In genomic region chr1:40339420-40340323, GRCh38 we compare ENCODE assay signal across 9 cellular contexts. TPM values are rescaled to one million over a fixed set of nuclear protein-coding genes. Genes with fewer than 3 reads are reported as not detected.
DNase-seq lines count a peak whose midpoint lies in the region; ATAC-seq, FAIRE-seq and TF ChIP-seq lines count a peak whose summit lies in the region.
"Had no signal": no experiment of that assay in that cellular context is flagged by ENCODE, and none has a peak within 500 bp of the region (broad histone marks: within the 10 kb centered on the region; RNA-seq: fewer than 3 reads in every experiment).

No MANE protein-coding gene starts in this region.

- peak overlapping the region; percentile 16 for H3K27ac Mint-ChIP-seq in activated T-helper 17 cell treated with anti-CD3 and anti-CD28 coated beads, Interleukin-2, amount 50 U/mL, for 72 hours

- no peaks in the 10 kb centered on the region for H3K27me3 ChIP-seq in right atrium auricular region
- no peaks in the 10 kb centered on the region for H3K27me3 ChIP-seq in upper lobe of left lung
- H3K27me3 ChIP-seq: ascending aorta had no signal

- TF ChIP-seq CTCF in right atrium auricular region (IDR thresholded peaks at IDR 0.05) (no peak), upper lobe of left lung (IDR thresholded peaks at IDR 0.05) (no peak)

- no peak for TF ChIP-seq EP300 in upper lobe of left lung (IDR thresholded peaks at IDR 0.05)

- H3K9me3 Mint-ChIP-seq in activated T-helper 17 cell treated with anti-CD3 and anti-CD28 coated beads, Interleukin-2, amount 50 U/mL, for 72 hours, result no peaks in the 10 kb centered on the region

- H3K27me3 Mint-ChIP-seq in activated T-helper 17 cell treated with anti-CD3 and anti-CD28 coated beads, Interleukin-2, amount 50 U/mL, for 72 hours, result no peaks in the 10 kb centered on the region

- H3K4me3 ChIP-seq in right atrium auricular region (no peak overlapping the region), upper lobe of left lung (peak overlapping the region in 2 of 4 donors; percentile 7 to 27)
- H3K4me3 ChIP-seq: ascending aorta had no signal

- H3K27ac ChIP-seq in right atrium auricular region, result no peak overlapping the region
- peak overlapping the region; percentile 71 to 85 (median 76) for H3K27ac ChIP-seq in upper lobe of left lung
- H3K27ac ChIP-seq: ascending aorta had no signal

- peak in 1 of 4 donors; percentile 35 for TF ChIP-seq POLR2A in upper lobe of left lung (IDR thresholded peaks at IDR 0.05)

- intact Hi-C loops in left ventricle myocardium superior (cut with micrococcal nuclease), result loop anchor here (5.0 to 10.0 kb wide), 2 partner anchors 65 to 192 kb away; no protein-coding TSS in a partner anchor

- WGBS in upper lobe of left lung, 2 donors, result 40 to 60% methylated on average over 5 to 6 of the region's 6 CpGs

- H3K4me3 Mint-ChIP-seq in activated T-helper 17 cell treated with anti-CD3 and anti-CD28 coated beads, Interleukin-2, amount 50 U/mL, for 72 hours, result peak overlapping the region; percentile 14

- FAIRE-seq in urothelium cell line (lab: Jason Lieb, UNC), result no peak

- no peaks in the 10 kb centered on the region for H3K36me3 ChIP-seq in right atrium auricular region
- H3K36me3 ChIP-seq in upper lobe of left lung, result no peaks in the 10 kb centered on the region
- H3K36me3 ChIP-seq: ascending aorta had no signal

- DNase-seq in left ventricle myocardium superior (no peak), right atrium auricular region (ENCODE audit: low spot score) (no peak), NCI-H146 (lab: John Stamatoyannopoulos, UW) (peak; percentile 53), upper lobe of left lung (peak in 1 of 2 donors; percentile 53), globus pallidus (ENCODE audit: low spot score) (no peak), urothelium cell line (ENCODE audit: low spot score) (no peak)

- H3K9me3 ChIP-seq in right atrium auricular region, result peaks cover 0 to 6% of the 10 kb centered on the region in 2 donors
- H3K9me3 ChIP-seq in upper lobe of left lung, result no peaks in the 10 kb centered on the region
- H3K9me3 ChIP-seq: ascending aorta had no signal

- H3K36me3 Mint-ChIP-seq in activated T-helper 17 cell treated with anti-CD3 and anti-CD28 coated beads, Interleukin-2, amount 50 U/mL, for 72 hours (ENCODE audit: low read depth), result no peaks in the 10 kb centered on the region

- H3K4me1 Mint-ChIP-seq in activated T-helper 17 cell treated with anti-CD3 and anti-CD28 coated beads, Interleukin-2, amount 50 U/mL, for 72 hours, result peaks cover 26% of the 10 kb centered on the region

- H3K4me1 ChIP-seq in right atrium auricular region (no peaks in the 10 kb centered on the region), upper lobe of left lung (peaks cover 0 to 15% (median 8%) of the 10 kb centered on the region in 4 donors)
- H3K4me1 ChIP-seq: ascending aorta had no signal

- peak; percentile 51 for ATAC-seq in left ventricle myocardium superior
- no peak for ATAC-seq in activated T-helper 17 cell treated with anti-CD3 and anti-CD28 coated beads, Interleukin-2, amount 50 U/mL, for 72 hours (replicated peaks)
- ATAC-seq in upper lobe of left lung (ENCODE audit: low FRiP score in 2 of 2), result peak in 1 of 2 donors; percentile 45
- ATAC-seq in GM21619 (IDR thresholded peaks at IDR 0.05; ENCODE audit: unreplicated experiment), result no peak

RNA-seq across cellular contexts. Expression of gene COL9A2, which starts 22.6 kb away (rescaled TPM):
- total RNA-seq in left ventricle myocardium superior (0.45 TPM), right atrium auricular region (1 to 10 TPM in 1 of 2 donors, under 1 TPM in 1; 0.59 to 1.2 TPM), upper lobe of left lung (10 to 100 TPM in 1 of 6 donors, 1 to 10 TPM in 5; 4.2 to 30.4 (median 5.2) TPM)
- total RNA-seq in activated T-helper 17 cell treated with anti-CD3 and anti-CD28 coated beads, Interleukin-2, amount 50 U/mL, for 72 hours, result 10 to 100 TPM in 1 of 2 donors, 1 to 10 TPM in 1; 7.5 to 18.9 TPM

RNA-seq across cellular contexts. Expression of gene SMAP2, which starts 33.9 kb away (rescaled TPM):
- total RNA-seq in left ventricle myocardium superior, result 15.1 TPM
- 10 to 100 TPM; 19.8 to 20.8 TPM for total RNA-seq in right atrium auricular region
- total RNA-seq in activated T-helper 17 cell treated with anti-CD3 and anti-CD28 coated beads, Interleukin-2, amount 50 U/mL, for 72 hours, result 100 to 1,000 TPM; 219 to 280 TPM
- 10 to 100 TPM; 68.7 to 95.3 (median 72.2) TPM for total RNA-seq in upper lobe of left lung

Comparison
In these comparisons a context has a peak if more than half of its experiments do, and no peak if none do; other contexts are left out.
1. H3K27ac ChIP-seq: peak in upper lobe of left lung (4 of 4); none in right atrium auricular region (0 of 2).